Comparison of ENCODE assay signal across 32 cellular contexts in genomic region chr16:51531271-51531670, GRCh38.
"Had no signal": no experiment of that assay in that cellular context is flagged by ENCODE, and none has a peak within 500 bp of the region (broad histone marks: within the 10 kb centered on the region; RNA-seq: fewer than 3 reads in every experiment).

No MANE protein-coding gene starts in this region.

- ATAC-seq: activated CD8-positive, alpha-beta T cell treated with anti-CD3 and anti-CD28 coated beads for 36 hours; activated naive CD4-positive, alpha-beta T cell treated with anti-CD3 and anti-CD28 coated beads, Interleukin-2, amount 50 U/mL, for 72 hours; activated T-cell treated with anti-CD3 and anti-CD28 coated beads, Interleukin-2, amount 50 U/mL, for 4 hours; activated T-cell treated with anti-CD3 and anti-CD28 coated beads, Interleukin-2, amount 50 U/mL, for 72 hours; activated T-helper 17 cell treated with anti-CD3 and anti-CD28 coated beads, Interleukin-2, amount 50 U/mL, for 72 hours; body of pancreas had no signal

- H3K27ac ChIP-seq: adrenal gland, body of pancreas, brain microvascular endothelial cell, breast epithelium, VCaP had no signal

- H3K27me3 ChIP-seq: adrenal gland, body of pancreas, brain microvascular endothelial cell, breast epithelium had no signal

- DNase-seq: activated B cell treated with CpG ODN at 0.5 μM for 24 hours; activated CD4-positive, alpha-beta memory T cell treated with anti-CD3 and anti-CD28 coated beads for 36 hours; activated CD4-positive, alpha-beta T cell treated with anti-CD3 and anti-CD28 coated beads for 4 hours; activated CD4-positive, alpha-beta T cell treated with anti-CD3 and anti-CD28 coated beads, Interleukin-2, amount 10 ng/mL, durations not matched to agents 24 days and 14 days; activated CD4-positive, alpha-beta T cell treated with anti-CD3 and anti-CD28 coated beads, Interleukin-2, amount 50 U/mL, for 1 hour; activated CD4-positive, alpha-beta T cell treated with anti-CD3 and anti-CD28 coated beads, Interleukin-2, amount 50 U/mL, for 4 hours; activated CD4-positive, CD25-positive, alpha-beta regulatory T cell treated with anti-CD3 and anti-CD28 coated beads, Interleukin-2, amount 50 U/mL, for 72 hours; activated CD8-positive, alpha-beta memory T cell treated with anti-CD3 and anti-CD28 coated beads, Interleukin-2, amount 50 U/mL, for 4 hours; activated CD8-positive, alpha-beta T cell treated with anti-CD3 and anti-CD28 coated beads for 36 hours; activated effector memory CD4-positive, alpha-beta T cell treated with anti-CD3 and anti-CD28 coated beads, Interleukin-2, amount 50 U/mL, for 16 hours; activated gamma-delta T cell treated with Interleukin-2 at 50 U/mL for 16 hours; activated naive CD4-positive, alpha-beta T cell; activated naive CD4-positive, alpha-beta T cell treated with anti-CD3 and anti-CD28 coated beads for 36 hours; activated naive CD4-positive, alpha-beta T cell treated with anti-CD3 and anti-CD28 coated beads, Interleukin-2, amount 50 U/mL, for 16 hours; activated naive CD8-positive, alpha-beta T cell treated with anti-CD3 and anti-CD28 coated beads for 36 hours; activated T-cell treated with anti-CD3 and anti-CD28 coated beads for 4 hours; activated T-cell treated with anti-CD3 and anti-CD28 coated beads, Interleukin-2, amount 50 U/mL, for 1 hour; activated T-cell treated with anti-CD3 and anti-CD28 coated beads, Interleukin-2, amount 50 U/mL, for 4 hours; activated T-cell treated with anti-CD3 and anti-CD28 coated beads, Interleukin-2, amount 50 U/mL, for 72 hours; adrenal gland; amniotic stem cell; aorta; body of pancreas; brain microvascular endothelial cell; central memory CD4-positive, alpha-beta T cell; T-helper 1 cell; T-helper 2 cell; T-helper 9 cell had no signal

- H3K4me1 ChIP-seq: adrenal gland, breast epithelium had no signal
